1 cellular context compared by ENCODE assay signal in genomic region chr2:216519154-216519762, GRCh38.
TF ChIP-seq lines count a peak whose summit lies in the region.

No MANE protein-coding gene starts in this region.

TF ChIP-seq in HepG2, 621 proteins besides CTCF, POLR2A, EP300 and RAD21 (continued from another document and continues in another):
- TF ChIP-seq HOXA5 (CRISPR knock-in tag; IDR thresholded peaks at IDR 0.05) (0 out of 2 replicates have a peak, but pooled peaks have one; percentile 43), HHEX (CRISPR knock-in tag; IDR thresholded peaks at IDR 0.05) (no peak), AHR (CRISPR knock-in tag; IDR thresholded peaks at IDR 0.05) (no peak), ZNF589 (CRISPR knock-in tag; conservative IDR thresholded peaks at IDR 0.05) (no peak), ZNF275 (CRISPR knock-in tag; IDR thresholded peaks at IDR 0.05; ENCODE audit: borderline replicate concordance) (no peak), FOSL2 (CRISPR knock-in tag; IDR thresholded peaks at IDR 0.05) (peak; percentile 34; the same call in 1 of the 2 replicates), ZNF687 (CRISPR knock-in tag; IDR thresholded peaks at IDR 0.05) (no peak), ATF7-NPFF (CRISPR knock-in tag; IDR thresholded peaks at IDR 0.05; ENCODE audit: low read depth) (no peak), ZNF451 (CRISPR knock-in tag; IDR thresholded peaks at IDR 0.05) (no peak), SYNCRIP (IDR thresholded peaks at IDR 0.05; ENCODE audit: insufficient read depth, low read depth, low read length) (no peak), ZNF784 (CRISPR knock-in tag; IDR thresholded peaks at IDR 0.05; ENCODE audit: borderline replicate concordance) (peak; percentile 25; the same call in 1 of the 2 replicates), FOXP1 (IDR thresholded peaks at IDR 0.05) (no peak), FOXP1 (CRISPR knock-in tag; IDR thresholded peaks at IDR 0.05) (no peak), ZNF841 (CRISPR knock-in tag; IDR thresholded peaks at IDR 0.05; ENCODE audit: borderline replicate concordance) (no peak), ZBTB21 (CRISPR knock-in tag; IDR thresholded peaks at IDR 0.05) (no peak), ZNF644 (CRISPR knock-in tag; IDR thresholded peaks at IDR 0.05; ENCODE audit: low read depth) (0 out of 2 replicates have a peak, but pooled peaks have one; percentile 27), NFE2L1 (CRISPR knock-in tag; IDR thresholded peaks at IDR 0.05; ENCODE audit: borderline replicate concordance) (no peak), THAP11 (CRISPR knock-in tag; IDR thresholded peaks at IDR 0.05) (peak; percentile 47; the same call in 1 of the 2 replicates), ZNF331 (CRISPR knock-in tag; IDR thresholded peaks at IDR 0.05) (0 out of 2 replicates have a peak, but pooled peaks have one; percentile 32), ZBTB1 (CRISPR knock-in tag; IDR thresholded peaks at IDR 0.05; ENCODE audit: borderline replicate concordance) (no peak), STAG1 (CRISPR knock-in tag; IDR thresholded peaks at IDR 0.05) (peak; percentile 93), PTBP1 (IDR thresholded peaks at IDR 0.05; ENCODE audit: low read depth, low read length, poor library complexity, severe bottlenecking) (no peak), ZNF772 (CRISPR knock-in tag; IDR thresholded peaks at IDR 0.05) (no peak), U2AF2 (IDR thresholded peaks at IDR 0.05; ENCODE audit: low read depth, low read length) (no peak), SMC3 (IDR thresholded peaks at IDR 0.05; ENCODE audit: low read length) (peak; percentile 99), RBFOX2 (IDR thresholded peaks at IDR 0.05; ENCODE audit: low read depth, low read length) (no peak), YEATS2 (CRISPR knock-in tag; IDR thresholded peaks at IDR 0.05; ENCODE audit: borderline replicate concordance) (0 out of 2 replicates have a peak, but pooled peaks have one; percentile 45), ZFP37 (CRISPR knock-in tag; IDR thresholded peaks at IDR 0.05; ENCODE audit: borderline replicate concordance) (no peak), ESRRA (CRISPR knock-in tag; IDR thresholded peaks at IDR 0.05; ENCODE audit: low read depth) (no peak), ZNF274 (CRISPR knock-in tag; IDR thresholded peaks at IDR 0.05) (no peak), TOE1 (CRISPR knock-in tag; IDR thresholded peaks at IDR 0.05) (0 out of 2 replicates have a peak, but pooled peaks have one; percentile 41), ZNF33B (CRISPR knock-in tag; IDR thresholded peaks at IDR 0.05) (no peak), TEAD2 (CRISPR knock-in tag; IDR thresholded peaks at IDR 0.05) (no peak), SP140L (CRISPR knock-in tag; IDR thresholded peaks at IDR 0.05; ENCODE audit: borderline replicate concordance) (no peak), ZSCAN31 (CRISPR knock-in tag; IDR thresholded peaks at IDR 0.05; ENCODE audit: low read depth) (no peak), ZNF431 (CRISPR knock-in tag; IDR thresholded peaks at IDR 0.05; ENCODE audit: borderline replicate concordance, low read depth) (no peak), HOXA7 (CRISPR knock-in tag; IDR thresholded peaks at IDR 0.05) (no peak), ZNF138 (CRISPR knock-in tag; IDR thresholded peaks at IDR 0.05; ENCODE audit: low read depth) (no peak), NFKB2 (CRISPR knock-in tag; IDR thresholded peaks at IDR 0.05; ENCODE audit: borderline replicate concordance) (no peak), FOXA3 (CRISPR knock-in tag; IDR thresholded peaks at IDR 0.05) (0 out of 2 replicates have a peak, but pooled peaks have one; percentile 47), ZSCAN29 (CRISPR knock-in tag; conservative IDR thresholded peaks at IDR 0.05) (no peak), SIX1 (CRISPR knock-in tag; IDR thresholded peaks at IDR 0.05; ENCODE audit: borderline replicate concordance) (no peak), ZNF354B (CRISPR knock-in tag; IDR thresholded peaks at IDR 0.05) (no peak), ZSCAN30 (CRISPR knock-in tag; IDR thresholded peaks at IDR 0.05) (no peak), ELF3 (CRISPR knock-in tag; IDR thresholded peaks at IDR 0.05) (peak; percentile 14; the same call in 1 of the 2 replicates), ZNF510 (CRISPR knock-in tag; IDR thresholded peaks at IDR 0.05; ENCODE audit: low read depth) (no peak)
- TF ChIP-seq, protein P1, sequence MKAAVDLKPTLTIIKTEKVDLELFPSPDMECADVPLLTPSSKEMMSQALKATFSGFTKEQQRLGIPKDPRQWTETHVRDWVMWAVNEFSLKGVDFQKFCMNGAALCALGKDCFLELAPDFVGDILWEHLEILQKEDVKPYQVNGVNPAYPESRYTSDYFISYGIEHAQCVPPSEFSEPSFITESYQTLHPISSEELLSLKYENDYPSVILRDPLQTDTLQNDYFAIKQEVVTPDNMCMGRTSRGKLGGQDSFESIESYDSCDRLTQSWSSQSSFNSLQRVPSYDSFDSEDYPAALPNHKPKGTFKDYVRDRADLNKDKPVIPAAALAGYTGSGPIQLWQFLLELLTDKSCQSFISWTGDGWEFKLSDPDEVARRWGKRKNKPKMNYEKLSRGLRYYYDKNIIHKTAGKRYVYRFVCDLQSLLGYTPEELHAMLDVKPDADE (CRISPR knock-in tag; IDR thresholded peaks at IDR 0.05) = no peak
- TF ChIP-seq, protein P2, sequence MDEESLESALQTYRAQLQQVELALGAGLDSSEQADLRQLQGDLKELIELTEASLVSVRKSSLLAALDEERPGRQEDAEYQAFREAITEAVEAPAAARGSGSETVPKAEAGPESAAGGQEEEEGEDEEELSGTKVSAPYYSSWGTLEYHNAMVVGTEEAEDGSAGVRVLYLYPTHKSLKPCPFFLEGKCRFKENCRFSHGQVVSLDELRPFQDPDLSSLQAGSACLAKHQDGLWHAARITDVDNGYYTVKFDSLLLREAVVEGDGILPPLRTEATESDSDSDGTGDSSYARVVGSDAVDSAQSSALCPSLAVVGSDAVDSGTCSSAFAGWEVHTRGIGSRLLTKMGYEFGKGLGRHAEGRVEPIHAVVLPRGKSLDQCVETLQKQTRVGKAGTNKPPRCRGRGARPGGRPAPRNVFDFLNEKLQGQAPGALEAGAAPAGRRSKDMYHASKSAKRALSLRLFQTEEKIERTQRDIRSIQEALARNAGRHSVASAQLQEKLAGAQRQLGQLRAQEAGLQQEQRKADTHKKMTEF (CRISPR knock-in tag; IDR thresholded peaks at IDR 0.05) = no peak
- TF ChIP-seq, protein P3, sequence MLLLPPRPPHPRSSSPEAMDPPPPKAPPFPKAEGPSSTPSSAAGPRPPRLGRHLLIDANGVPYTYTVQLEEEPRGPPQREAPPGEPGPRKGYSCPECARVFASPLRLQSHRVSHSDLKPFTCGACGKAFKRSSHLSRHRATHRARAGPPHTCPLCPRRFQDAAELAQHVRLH (CRISPR knock-in tag; IDR thresholded peaks at IDR 0.05; ENCODE audit: borderline replicate concordance, low read depth) = no peak
- TF ChIP-seq, protein P4, sequence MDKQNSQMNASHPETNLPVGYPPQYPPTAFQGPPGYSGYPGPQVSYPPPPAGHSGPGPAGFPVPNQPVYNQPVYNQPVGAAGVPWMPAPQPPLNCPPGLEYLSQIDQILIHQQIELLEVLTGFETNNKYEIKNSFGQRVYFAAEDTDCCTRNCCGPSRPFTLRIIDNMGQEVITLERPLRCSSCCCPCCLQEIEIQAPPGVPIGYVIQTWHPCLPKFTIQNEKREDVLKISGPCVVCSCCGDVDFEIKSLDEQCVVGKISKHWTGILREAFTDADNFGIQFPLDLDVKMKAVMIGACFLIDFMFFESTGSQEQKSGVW (CRISPR knock-in tag; IDR thresholded peaks at IDR 0.05; ENCODE audit: borderline replicate concordance) = no peak
- TF ChIP-seq, protein P5, sequence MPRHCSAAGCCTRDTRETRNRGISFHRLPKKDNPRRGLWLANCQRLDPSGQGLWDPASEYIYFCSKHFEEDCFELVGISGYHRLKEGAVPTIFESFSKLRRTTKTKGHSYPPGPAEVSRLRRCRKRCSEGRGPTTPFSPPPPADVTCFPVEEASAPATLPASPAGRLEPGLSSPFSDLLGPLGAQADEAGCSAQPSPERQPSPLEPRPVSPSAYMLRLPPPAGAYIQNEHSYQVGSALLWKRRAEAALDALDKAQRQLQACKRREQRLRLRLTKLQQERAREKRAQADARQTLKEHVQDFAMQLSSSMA (CRISPR knock-in tag; IDR thresholded peaks at IDR 0.05) = no peak
- TF ChIP-seq, protein P6, sequence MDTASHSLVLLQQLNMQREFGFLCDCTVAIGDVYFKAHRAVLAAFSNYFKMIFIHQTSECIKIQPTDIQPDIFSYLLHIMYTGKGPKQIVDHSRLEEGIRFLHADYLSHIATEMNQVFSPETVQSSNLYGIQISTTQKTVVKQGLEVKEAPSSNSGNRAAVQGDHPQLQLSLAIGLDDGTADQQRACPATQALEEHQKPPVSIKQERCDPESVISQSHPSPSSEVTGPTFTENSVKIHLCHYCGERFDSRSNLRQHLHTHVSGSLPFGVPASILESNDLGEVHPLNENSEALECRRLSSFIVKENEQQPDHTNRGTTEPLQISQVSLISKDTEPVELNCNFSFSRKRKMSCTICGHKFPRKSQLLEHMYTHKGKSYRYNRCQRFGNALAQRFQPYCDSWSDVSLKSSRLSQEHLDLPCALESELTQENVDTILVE (CRISPR knock-in tag; IDR thresholded peaks at IDR 0.05) = 0 out of 2 replicates have a peak, but pooled peaks have one; percentile 54
- TF ChIP-seq, protein P7, sequence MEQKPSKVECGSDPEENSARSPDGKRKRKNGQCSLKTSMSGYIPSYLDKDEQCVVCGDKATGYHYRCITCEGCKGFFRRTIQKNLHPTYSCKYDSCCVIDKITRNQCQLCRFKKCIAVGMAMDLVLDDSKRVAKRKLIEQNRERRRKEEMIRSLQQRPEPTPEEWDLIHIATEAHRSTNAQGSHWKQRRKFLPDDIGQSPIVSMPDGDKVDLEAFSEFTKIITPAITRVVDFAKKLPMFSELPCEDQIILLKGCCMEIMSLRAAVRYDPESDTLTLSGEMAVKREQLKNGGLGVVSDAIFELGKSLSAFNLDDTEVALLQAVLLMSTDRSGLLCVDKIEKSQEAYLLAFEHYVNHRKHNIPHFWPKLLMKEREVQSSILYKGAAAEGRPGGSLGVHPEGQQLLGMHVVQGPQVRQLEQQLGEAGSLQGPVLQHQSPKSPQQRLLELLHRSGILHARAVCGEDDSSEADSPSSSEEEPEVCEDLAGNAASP (CRISPR knock-in tag; IDR thresholded peaks at IDR 0.05; ENCODE audit: borderline replicate concordance) = peak; percentile 49; the same call in 1 of the 2 replicates
- TF ChIP-seq, protein P8, sequence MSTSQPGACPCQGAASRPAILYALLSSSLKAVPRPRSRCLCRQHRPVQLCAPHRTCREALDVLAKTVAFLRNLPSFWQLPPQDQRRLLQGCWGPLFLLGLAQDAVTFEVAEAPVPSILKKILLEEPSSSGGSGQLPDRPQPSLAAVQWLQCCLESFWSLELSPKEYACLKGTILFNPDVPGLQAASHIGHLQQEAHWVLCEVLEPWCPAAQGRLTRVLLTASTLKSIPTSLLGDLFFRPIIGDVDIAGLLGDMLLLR (CRISPR knock-in tag; IDR thresholded peaks at IDR 0.05) = no peak
- TF ChIP-seq, protein P9, sequence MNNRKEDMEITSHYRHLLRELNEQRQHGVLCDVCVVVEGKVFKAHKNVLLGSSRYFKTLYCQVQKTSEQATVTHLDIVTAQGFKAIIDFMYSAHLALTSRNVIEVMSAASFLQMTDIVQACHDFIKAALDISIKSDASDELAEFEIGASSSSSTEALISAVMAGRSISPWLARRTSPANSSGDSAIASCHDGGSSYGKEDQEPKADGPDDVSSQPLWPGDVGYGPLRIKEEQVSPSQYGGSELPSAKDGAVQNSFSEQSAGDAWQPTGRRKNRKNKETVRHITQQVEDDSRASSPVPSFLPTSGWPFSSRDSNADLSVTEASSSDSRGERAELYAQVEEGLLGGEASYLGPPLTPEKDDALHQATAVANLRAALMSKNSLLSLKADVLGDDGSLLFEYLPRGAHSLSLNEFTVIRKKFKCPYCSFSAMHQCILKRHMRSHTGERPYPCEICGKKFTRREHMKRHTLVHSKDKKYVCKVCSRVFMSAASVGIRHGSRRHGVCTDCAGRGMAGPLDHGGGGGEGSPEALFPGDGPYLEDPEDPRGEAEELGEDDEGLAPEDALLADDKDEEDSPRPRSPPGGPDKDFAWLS (CRISPR knock-in tag; IDR thresholded peaks at IDR 0.05; ENCODE audit: borderline replicate concordance) = no peak
